12 cellular contexts compared by ENCODE assay signal in genomic region chr11:114040706-114041211, GRCh38. TPM values are rescaled to one million over a fixed set of nuclear protein-coding genes. Genes with fewer than 3 reads are reported as not detected.
DNase-seq lines count a peak whose midpoint lies in the region; ATAC-seq and TF ChIP-seq lines count a peak whose summit lies in the region.
"Had no signal": no experiment of that assay in that cellular context is flagged by ENCODE, and none has a peak within 500 bp of the region (broad histone marks: within the 10 kb centered on the region; RNA-seq: fewer than 3 reads in every experiment).

No MANE protein-coding gene starts in this region.

- H3K4me1 ChIP-seq in Panc1 (ENCODE audit: control insufficient read depth, insufficient read depth, low read length): peaks cover 16% of the 10 kb centered on the region
- peaks cover 39% of the 10 kb centered on the region for H3K4me1 ChIP-seq in psoas muscle
- peaks cover 9% of the 10 kb centered on the region for H3K4me1 ChIP-seq in testis

- 32 to 46% (median 38%) methylated on average over 7 of the region's 7 CpGs for WGBS in psoas muscle, 3 donors
- 70 to 76% methylated on average over 7 of the region's 7 CpGs for WGBS in testis, 2 donors

- peak; percentile 79 for ATAC-seq in Panc1
- ATAC-seq in psoas muscle: peak; percentile 69 to 90 (median 88)

- H3K27me3 ChIP-seq in Panc1 (ENCODE audit: control insufficient read depth, insufficient read depth, low read length) (peaks cover 8% of the 10 kb centered on the region), psoas muscle (ENCODE audit: insufficient read depth in 3 of 3, low read length in 2 of 3) (no peaks in the 10 kb centered on the region), testis (no peaks in the 10 kb centered on the region)

- POLR2A ChIA-PET in Panc1 (lab: Charles Lee): no interaction called here

- CTCF ChIA-PET in Panc1 (lab: Charles Lee): no interaction called here

- TF ChIP-seq POLR2A in testis (IDR thresholded peaks at IDR 0.05): no peak

- no peak overlapping the region for H3K27ac ChIP-seq in Panc1 (ENCODE audit: low read length)
- H3K27ac ChIP-seq in psoas muscle: peak overlapping the region; percentile 81
- no peak overlapping the region for H3K27ac ChIP-seq in testis
- H3K27ac ChIP-seq: neutrophil, SK-N-MC had no signal

- peak; percentile 55 for DNase-seq in DMS53 treated with DMSO at 0.1 percent for 48 hours (lab: John Stamatoyannopoulos, UW; ENCODE audit: unreplicated experiment)
- DNase-seq in Panc1 (ENCODE audit: low read depth, low spot score): no peak
- peak; percentile 85 for DNase-seq in fibroblast of mammary gland (ENCODE audit: low read depth)
- peak in 1 of 2 donors; percentile 73 for DNase-seq in psoas muscle
- DNase-seq in ureter (ENCODE audit: low spot score): no peak
- DNase-seq in testis: no peak
- DNase-seq in NCI-H526 treated with DMSO at 0.1 percent for 48 hours (lab: John Stamatoyannopoulos, UW): no peak
- DNase-seq in 8988T: no peak
- DNase-seq: activated CD4-positive, alpha-beta T cell treated with anti-CD3 and anti-CD28 coated beads for 48 hours; CD4-positive, CD25-positive, alpha-beta regulatory T cell had no signal

- in situ Hi-C loops in Panc1 (cut with HindIII; ENCODE audit: low pct_unique_long_range_greater_than_20kb, low sequenced_read_pairs): no loop called here

- intact Hi-C loops in Panc1 (cut with micrococcal nuclease; ENCODE audit: unreplicated experiment): no loop called here
- intact Hi-C loops in psoas muscle (cut with DNase I): no loop called here
- intact Hi-C loops in testis (cut with DNase I; ENCODE audit: low total_unique reads): no loop called here

- no peak overlapping the region for H3K4me3 ChIP-seq in Panc1 (ENCODE audit: low read depth in 2 of 2, low read length in 2 of 2)
- no peak overlapping the region for H3K4me3 ChIP-seq in fibroblast of mammary gland (ENCODE audit: control insufficient read depth, low read depth, low read length)
- peak overlapping the region; percentile 13 for H3K4me3 ChIP-seq in psoas muscle
- no peak overlapping the region for H3K4me3 ChIP-seq in testis
- H3K4me3 ChIP-seq: SK-N-MC had no signal

- TF ChIP-seq CTCF in Panc1 (IDR thresholded peaks at IDR 0.05): no peak
- no peak for TF ChIP-seq CTCF in fibroblast of mammary gland (conservative IDR thresholded peaks at IDR 0.05; ENCODE audit: control insufficient read depth, insufficient read depth, low read depth, low read length)
- TF ChIP-seq CTCF in psoas muscle (IDR thresholded peaks at IDR 0.05): no peak
- no peak for TF ChIP-seq CTCF in testis (IDR thresholded peaks at IDR 0.05)

- no peaks in the 10 kb centered on the region for H3K9me3 ChIP-seq in Panc1 (ENCODE audit: control insufficient read depth, insufficient read depth, low read depth, low read length)
- no peaks in the 10 kb centered on the region for H3K9me3 ChIP-seq in psoas muscle
- no peaks in the 10 kb centered on the region for H3K9me3 ChIP-seq in testis
- H3K9me3 ChIP-seq: neutrophil had no signal

- BruUV-seq in Panc1 (replicated peaks; lab: Mats Ljungman, UMichigan): no TSS peak

- H3K36me3 ChIP-seq in Panc1 (ENCODE audit: control insufficient read depth, insufficient read depth, low read length) (no peaks in the 10 kb centered on the region), psoas muscle (ENCODE audit: insufficient read depth in 1 of 2, low read depth in 1 of 2) (no peaks in the 10 kb centered on the region), testis (ENCODE audit: low read depth, missing control alignments) (no peaks in the 10 kb centered on the region)
- H3K36me3 ChIP-seq: neutrophil had no signal

RNA-seq across cellular contexts. Expression of gene ZBTB16, which starts 18.8 kb away (rescaled TPM):
- total RNA-seq in Panc1 (2021; ENCODE audit: unreplicated experiment) (0.21 TPM), psoas muscle (100 to 1,000 TPM in 3 of 4 donors, 10 to 100 TPM in 1; 11.7 to 299 (median 183) TPM), ureter (166 TPM), testis (10 to 100 TPM; 51.5 to 88.5 TPM)
- not detected for polyA plus RNA-seq in Panc1 (2012; ENCODE audit: insufficient read length)
- polyA plus RNA-seq in psoas muscle (10 to 100 TPM; 12.0 to 89.8 (median 45.2) TPM), testis (ENCODE audit: insufficient read depth, low read depth, low replicate concordance) (11.4 TPM)

Comparison
In these comparisons a context has a peak if more than half of its experiments do, and no peak if none do; other contexts are left out.
1. DNase-seq: peak in DMS53 treated with DMSO at 0.1 percent for 48 hours (single experiment) and fibroblast of mammary gland (single experiment); none in Panc1 (single experiment), ureter (single experiment), testis (single experiment), NCI-H526 treated with DMSO at 0.1 percent for 48 hours (single experiment) and 8988T (single experiment).
2. RNA of gene ZBTB16, which starts 18.8 kb away (total RNA-seq): 11.7 to 299 TPM in psoas muscle, 166 TPM in ureter (single experiment) and 51.5 to 88.5 TPM in testis; 0.21 TPM in Panc1 (single experiment); every median in the first group is over 10 times any median in the second.